13 cellular contexts compared by ENCODE assay signal in the genomic region with DNA sequence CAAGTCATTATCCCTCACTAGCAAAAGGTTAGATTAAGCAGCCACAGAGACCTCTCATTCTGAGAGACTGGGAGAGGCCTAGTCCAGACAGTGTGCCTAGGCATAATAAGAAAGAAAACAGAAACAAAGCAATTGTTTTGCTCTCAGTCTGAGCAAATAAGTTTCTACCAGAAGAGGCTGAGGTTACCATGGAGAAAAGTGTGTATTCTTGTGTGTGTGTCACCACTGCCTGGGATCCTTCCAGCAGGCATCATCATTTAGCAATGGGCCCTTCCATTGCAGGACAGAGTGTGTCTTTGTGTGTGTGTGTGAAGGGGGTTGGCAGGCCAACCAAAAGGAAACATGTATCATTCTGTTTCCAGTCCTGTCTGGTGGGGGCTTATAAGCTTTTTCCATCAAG. TPM values are rescaled to one million over a fixed set of nuclear protein-coding genes. Genes with fewer than 3 reads are reported as not detected.
DNase-seq lines count a peak whose midpoint lies in the region; ATAC-seq and TF ChIP-seq lines count a peak whose summit lies in the region.
"Had no signal": no experiment of that assay in that cellular context is flagged by ENCODE, and none has a peak within 500 bp of the region (broad histone marks: within the 10 kb centered on the region; RNA-seq: fewer than 3 reads in every experiment).

No MANE protein-coding gene starts in this region.

- TF ChIP-seq CTCF in dorsolateral prefrontal cortex (IDR thresholded peaks at IDR 0.05 in 54 of 56, conservative IDR thresholded peaks at IDR 0.05 in 2 of 56; ENCODE audit: low read depth in 1 of 56, partially characterized antibody in 56 of 56) = peak in 1 of 56 donors; percentile 18

- intact Hi-C loops in dorsolateral prefrontal cortex (cut with DNase I) = loop anchor here (2.0 to 5.0 kb wide), 2 partner anchors 15 to 34 kb away; partner anchors contain the start of gene CMTM5 (in 1 of the 2)

- in situ Hi-C loops in HAP-1 (cut with MboI; ENCODE audit: low sequenced_read_pairs) = no loop called here

- no peak overlapping the region for H3K4me3 Mint-ChIP-seq in stimulated activated naive CD8-positive, alpha-beta T cell treated with anti-CD3 and anti-CD28 coated beads, Interleukin-15, amount 100 ng/mL, for 72 hours
- H3K4me3 Mint-ChIP-seq: CD14-positive monocyte had no signal

- peak; percentile 21 for ATAC-seq in stimulated activated naive CD8-positive, alpha-beta T cell treated with anti-CD3 and anti-CD28 coated beads, Interleukin-15, Interleukin-2, amounts not matched to agents 100 U/mL and 50 U/mL, for 24 hours
- ATAC-seq in stimulated activated naive CD8-positive, alpha-beta T cell treated with anti-CD3 and anti-CD28 coated beads, Interleukin-15, amount 100 ng/mL, for 72 hours = no peak
- ATAC-seq in GM21390 (IDR thresholded peaks at IDR 0.05; ENCODE audit: unreplicated experiment) (no peak), GM18517 (IDR thresholded peaks at IDR 0.05; ENCODE audit: unreplicated experiment) (no peak)

- H3K27ac ChIP-seq in dorsolateral prefrontal cortex (peak overlapping the region in 58 of 59 donors; percentile 23 to 99 (median 86)), SJCRH30 (no peak overlapping the region)

- H3K36me3 ChIP-seq in SJCRH30 (peaks cover 15% of the 10 kb centered on the region), HAP-1 (replicated peaks) (no peaks in the 10 kb centered on the region)

- peaks cover 6% of the 10 kb centered on the region for H3K4me1 Mint-ChIP-seq in stimulated activated naive CD8-positive, alpha-beta T cell treated with anti-CD3 and anti-CD28 coated beads, Interleukin-15, amount 100 ng/mL, for 72 hours

- peaks cover 27% of the 10 kb centered on the region for H3K27me3 Mint-ChIP-seq in stimulated activated naive CD8-positive, alpha-beta T cell treated with anti-CD3 and anti-CD28 coated beads, Interleukin-15, amount 100 ng/mL, for 72 hours

- peaks cover 0 to 28% (median 7%) of the 10 kb centered on the region in 45 donors for H3K27me3 ChIP-seq in dorsolateral prefrontal cortex
- H3K27me3 ChIP-seq in SJCRH30 = no peaks in the 10 kb centered on the region
- peaks cover 33% of the 10 kb centered on the region for H3K27me3 ChIP-seq in HAP-1 (ENCODE audit: low read depth)

- H3K4me1 ChIP-seq in SJCRH30 = 0 out of 2 replicates have a peak, but pooled peaks cover 2% of the 10 kb centered on the region
- no peaks in the 10 kb centered on the region for H3K4me1 ChIP-seq in HAP-1

- H3K9me3 Mint-ChIP-seq in stimulated activated naive CD8-positive, alpha-beta T cell treated with anti-CD3 and anti-CD28 coated beads, Interleukin-15, amount 100 ng/mL, for 72 hours = no peaks in the 10 kb centered on the region

- H3K4me3 ChIP-seq in dorsolateral prefrontal cortex (peak overlapping the region in 10 of 59 donors; percentile 3 to 47 (median 18)), SJCRH30 (no peak overlapping the region), HAP-1 (no peak overlapping the region)

- no peaks in the 10 kb centered on the region for H3K9me3 ChIP-seq in SJCRH30 (replicated peaks)
- no peaks in the 10 kb centered on the region for H3K9me3 ChIP-seq in HAP-1

- DNase-seq in stimulated activated naive CD8-positive, alpha-beta T cell treated with anti-CD3 and anti-CD28 coated beads, Interleukin-15, Interleukin-2, amounts not matched to agents 100 U/mL and 50 U/mL, for 24 hours = no peak
- no peak for DNase-seq in stimulated activated naive CD8-positive, alpha-beta T cell treated with anti-CD3 and anti-CD28 coated beads, Interleukin-15, amount 100 ng/mL, for 72 hours
- DNase-seq in dorsolateral prefrontal cortex = peak in 1 of 10 donors; percentile 69
- peak; percentile 47 for DNase-seq in mesenteric fat pad (ENCODE audit: low spot score)
- no peak for DNase-seq in SJCRH30
- no peak for DNase-seq in HAP-1 (ENCODE audit: low spot score in 2 of 2)
- DNase-seq: activated CD4-positive, alpha-beta T cell treated with anti-CD3 and anti-CD28 coated beads, Interleukin-2, amount 50 U/mL, for 4 hours; small intestine; stimulated activated CD8-positive, alpha-beta memory T cell treated with anti-CD3 and anti-CD28 coated beads, Interleukin-4, amount 100 ng/mL, for 48 hours had no signal

- H3K27ac Mint-ChIP-seq in stimulated activated naive CD8-positive, alpha-beta T cell treated with anti-CD3 and anti-CD28 coated beads, Interleukin-15, amount 100 ng/mL, for 72 hours = no peak overlapping the region

RNA-seq across cellular contexts. Expression of gene EFS, which starts 3.7 kb away (rescaled TPM):
- total RNA-seq in dorsolateral prefrontal cortex (100 to 1,000 TPM in 1 of 120 experiments, 10 to 100 TPM in 118, 1 to 10 TPM in 1; 9.3 to 104 (median 26.2) TPM), mesenteric fat pad (15.5 TPM)
- 22.5 and 26.4 TPM in 2 replicates for total RNA-seq in SJCRH30 (2014; rRNA removed; shearing (Covaris generic))
- total RNA-seq: lung microvascular endothelial cell had no signal

RNA-seq across cellular contexts. Expression of gene SLC22A17, which starts 8.6 kb away (rescaled TPM):
- 100 to 1,000 TPM; 238 to 610 (median 461) TPM for total RNA-seq in dorsolateral prefrontal cortex
- total RNA-seq in mesenteric fat pad = 7.0 TPM
- 2.7 and 2.8 TPM in 2 replicates for total RNA-seq in SJCRH30 (2014; rRNA removed; shearing (Covaris generic))

RNA-seq across cellular contexts. Expression of gene IL25, which starts 11.3 kb away (rescaled TPM):
- under 1 TPM in 3 of 120 experiments, not detected in 117; 0.36 to 0.71 (median 0.44) TPM for total RNA-seq in dorsolateral prefrontal cortex
- total RNA-seq in mesenteric fat pad = not detected
- not detected in 2 replicates for total RNA-seq in SJCRH30 (2014; rRNA removed; shearing (Covaris generic))
- total RNA-seq: lung microvascular endothelial cell had no signal

RNA-seq across cellular contexts. Expression of gene CMTM5, which starts 15.5 kb away (rescaled TPM):
- total RNA-seq in dorsolateral prefrontal cortex = 100 to 1,000 TPM in 13 of 120 experiments, 10 to 100 TPM in 104, 1 to 10 TPM in 3; 8.5 to 244 (median 46.0) TPM
- not detected for total RNA-seq in mesenteric fat pad
- total RNA-seq in SJCRH30 (2014; rRNA removed; shearing (Covaris generic)) = 0.32 and 0.46 TPM in 2 replicates
- total RNA-seq: lung microvascular endothelial cell had no signal

RNA-seq across cellular contexts. Expression of gene PABPN1, which starts 40.1 kb away (rescaled TPM):
- 100 to 1,000 TPM; 124 to 236 (median 157) TPM for total RNA-seq in dorsolateral prefrontal cortex
- total RNA-seq in mesenteric fat pad = 129 TPM
- 129 and 141 TPM in 2 replicates for total RNA-seq in SJCRH30 (2014; rRNA removed; shearing (Covaris generic))

Comparison
In these comparisons a context has a peak if more than half of its experiments do, and no peak if none do; other contexts are left out.
1. RNA of gene SLC22A17, which starts 8.6 kb away (total RNA-seq): 238 to 610 TPM in dorsolateral prefrontal cortex; 7.0 TPM in mesenteric fat pad (single experiment) and 2.7 to 2.8 TPM in SJCRH30; every median in the first group is over 10 times any median in the second.